ENCODE assay signal across 8 cellular contexts in the genomic region with DNA sequence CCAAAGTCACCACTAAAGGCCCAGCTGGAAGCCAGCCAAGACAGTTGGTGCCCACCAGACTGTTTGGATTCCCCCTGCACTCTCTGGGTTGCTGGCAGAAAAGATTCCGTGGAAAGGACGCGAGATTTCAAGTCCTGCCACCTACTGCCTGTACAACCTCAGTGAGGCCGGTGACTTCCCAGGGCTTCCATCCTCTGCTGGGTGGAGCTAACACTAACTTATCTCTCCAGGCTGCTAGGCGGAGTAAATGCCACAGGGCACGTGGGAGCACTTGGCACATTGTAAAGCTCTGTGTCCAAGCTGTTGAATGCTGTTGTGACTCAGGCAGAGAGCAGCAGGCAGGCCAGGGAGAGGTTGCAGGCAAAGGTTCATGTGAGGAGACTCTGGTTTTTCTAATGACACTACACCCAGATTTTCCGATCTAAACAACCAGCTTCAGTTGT. TPM values are rescaled to one million over a fixed set of nuclear protein-coding genes. Genes with fewer than 3 reads are reported as not detected.
DNase-seq lines count a peak whose midpoint lies in the region; ATAC-seq and TF ChIP-seq lines count a peak whose summit lies in the region.

No MANE protein-coding gene starts in this region.

- peaks cover 69% of the 10 kb centered on the region for H3K4me1 ChIP-seq in GM23248 (ENCODE audit: insufficient read depth)

- DNase-seq in GM23248 (peak; percentile 100), OCI-M1 (lab: John Stamatoyannopoulos, UW) (peak; percentile 79), epithelial cell of proximal tubule (ENCODE audit: low read depth) (peak; percentile 90), activated gamma-delta T cell treated with Interleukin-2 at 50 U/mL for 16 hours (no peak), putamen (ENCODE audit: low spot score) (no peak)
- no peak for DNase-seq in effector memory CD8-positive, alpha-beta T cell

- H3K9me3 Mint-ChIP-seq in nephron: no peaks in the 10 kb centered on the region
- no peaks in the 10 kb centered on the region for H3K9me3 Mint-ChIP-seq in effector memory CD8-positive, alpha-beta T cell

- peaks cover 5% of the 10 kb centered on the region for H3K27me3 Mint-ChIP-seq in nephron (ENCODE audit: low read depth)
- peaks cover 5 to 41% of the 10 kb centered on the region in 2 donors for H3K27me3 Mint-ChIP-seq in effector memory CD8-positive, alpha-beta T cell

- no peaks in the 10 kb centered on the region for H3K27me3 ChIP-seq in GM23248 (replicated peaks; ENCODE audit: insufficient read depth)

- H3K4me2 ChIP-seq in GM23248 (ENCODE audit: unreplicated experiment): peak overlapping the region; percentile 63

- ATAC-seq in GM21723 (IDR thresholded peaks at IDR 0.05; ENCODE audit: unreplicated experiment): no peak
- no peak for ATAC-seq in effector memory CD8-positive, alpha-beta T cell (replicated peaks)

- in situ Hi-C loops in GM23248 (cut with MboI): no loop called here

- H3K36me3 ChIP-seq in GM23248 (ENCODE audit: low read depth): no peaks in the 10 kb centered on the region

- H3K27ac Mint-ChIP-seq in nephron: peak overlapping the region; percentile 90 to 97 (median 95)
- H3K27ac Mint-ChIP-seq in effector memory CD8-positive, alpha-beta T cell: no peak overlapping the region

- no peaks in the 10 kb centered on the region for H3K79me2 ChIP-seq in GM23248 (ENCODE audit: insufficient read depth)

- no peaks in the 10 kb centered on the region for H3K36me3 Mint-ChIP-seq in nephron (ENCODE audit: low read depth)
- H3K36me3 Mint-ChIP-seq in effector memory CD8-positive, alpha-beta T cell (ENCODE audit: insufficient read depth): peaks cover 2% of the 10 kb centered on the region

- H4K20me1 ChIP-seq in GM23248 (ENCODE audit: insufficient read depth): no peaks in the 10 kb centered on the region

- H3F3A ChIP-seq in GM23248 (ENCODE audit: insufficient read depth): peaks cover 23% of the 10 kb centered on the region

- peak overlapping the region; percentile 99 for H3K27ac ChIP-seq in GM23248

- H3K9me3 ChIP-seq in GM23248 (ENCODE audit: low read depth): no peaks in the 10 kb centered on the region

- peaks cover 71% of the 10 kb centered on the region for H3K4me1 Mint-ChIP-seq in nephron
- H3K4me1 Mint-ChIP-seq in effector memory CD8-positive, alpha-beta T cell (ENCODE audit: low read depth in 2 of 2): no peaks in the 10 kb centered on the region

- peak overlapping the region in 2 of 3 experiments; percentile 35 to 50 for H3K4me3 Mint-ChIP-seq in nephron
- H3K4me3 Mint-ChIP-seq in effector memory CD8-positive, alpha-beta T cell: no peak overlapping the region

- peak overlapping the region; percentile 84 for H3K9ac ChIP-seq in GM23248

- H2AFZ ChIP-seq in GM23248: peak overlapping the region; percentile 77

- WGBS in GM23248 (ENCODE audit: low coverage in 1 of 2, low lambda C conversion rate in 2 of 2, missing lambda C conversion rate in 2 of 2), 2 experiments: 5 to 7% methylated on average over 7 of the region's 7 CpGs

- TF ChIP-seq CTCF in epithelial cell of proximal tubule (conservative IDR thresholded peaks at IDR 0.05; ENCODE audit: low read depth, low read length) (peak; percentile 18), nephron (IDR thresholded peaks at IDR 0.05; ENCODE audit: unreplicated experiment in 3 of 3) (no peak)

- H3K9me2 ChIP-seq in GM23248 (ENCODE audit: insufficient read depth): no peaks in the 10 kb centered on the region

- H3K4me3 ChIP-seq in GM23248 (peak overlapping the region; percentile 25), epithelial cell of proximal tubule (ENCODE audit: low read depth, low read length) (no peak overlapping the region)

RNA-seq across cellular contexts. Expression of gene CDON, which starts 50.9 kb away (rescaled TPM):
- 8.6 and 10.3 TPM in 2 replicates for total RNA-seq in GM23248 (2014; rRNA removed; shearing (Covaris generic))
- 2.2 and 2.7 TPM in 2 replicates for polyA plus RNA-seq in GM23248 (2016; fragmentation: Nextera tagmentation; extraction: Ambion mirVana)
- total RNA-seq in epithelial cell of proximal tubule: 3.3 and 4.9 TPM in 2 replicates

Comparison
In these comparisons a context has a peak if more than half of its experiments do, and no peak if none do; other contexts are left out.
1. DNase-seq: peak in GM23248 (single experiment), OCI-M1 (single experiment) and epithelial cell of proximal tubule (single experiment); none in activated gamma-delta T cell treated with Interleukin-2 at 50 U/mL for 16 hours (single experiment), putamen (single experiment) and effector memory CD8-positive, alpha-beta T cell (0 of 3).
2. H3K27ac Mint-ChIP-seq: peak in nephron (3 of 3); none in effector memory CD8-positive, alpha-beta T cell (0 of 2).
3. H3K4me3 Mint-ChIP-seq: peak in nephron (2 of 3); none in effector memory CD8-positive, alpha-beta T cell (0 of 2).